Comparison of ENCODE assay signal across 7 cellular contexts in genomic region chr13:98482476-98483444, GRCh38.
A peak's percentile ranks its signal among the peaks of the same experiment; 100 is the strongest.
DNase-seq lines count a peak whose midpoint lies in the region; ATAC-seq, FAIRE-seq and TF ChIP-seq lines count a peak whose summit lies in the region.

No MANE protein-coding gene starts in this region.

- H3K27ac ChIP-seq in RWPE1 (peak overlapping the region; percentile 96), pancreas (peak overlapping the region; percentile 14 to 99 (median 60))

- 32 to 40% methylated on average over 27 to 28 of the region's 28 CpGs for WGBS in pancreas, 2 donors

- H3K27me3 ChIP-seq in pancreas = no peaks in the 10 kb centered on the region

- H3K36me3 ChIP-seq in pancreas = no peaks in the 10 kb centered on the region

- no peaks in the 10 kb centered on the region for H3K9me3 ChIP-seq in pancreas

- H3K4me3 ChIP-seq in foreskin fibroblast (ENCODE audit: low read depth in 1 of 2, low read length in 2 of 2) (no peak overlapping the region), pancreas (peak overlapping the region in 2 of 4 donors; percentile 6)

- CTCF ChIA-PET in RWPE1 (lab: Yijun Ruan, JAX) = interaction anchor here (0.7 to 1.6 kb wide), 7 partner anchors 22 to 373 kb away, joined by 3 to 6 read pairs (median 3); no protein-coding TSS in a partner anchor

- intact Hi-C loops in pancreas (cut with DNase I) = loop anchor here in 1 of 3 donors (10.0 kb wide), 1 partner anchor 92 kb away; the partner anchor contains the start of gene STK24

- DNase-seq in GM13977 (ENCODE audit: low spot score) (peak; percentile 55), RWPE1 (ENCODE audit: low spot score) (peak; percentile 33), foreskin fibroblast (peak; percentile 81 to 90), pancreas (peak; percentile 70 to 89 (median 82)), UCSD-AML1 (lab: John Stamatoyannopoulos, UW; ENCODE audit: unreplicated experiment) (no peak), NCI-H146 (lab: John Stamatoyannopoulos, UW) (no peak)

- FAIRE-seq in pancreas (lab: Jason Lieb, UNC) = no peak

- TF ChIP-seq CTCF in GM13977 (IDR thresholded peaks at IDR 0.05; ENCODE audit: extremely low read depth, insufficient read depth, missing control alignments) (peak; percentile 56), RWPE1 (conservative IDR thresholded peaks at IDR 0.05; ENCODE audit: low read depth) (no peak), foreskin fibroblast (IDR thresholded peaks at IDR 0.05; ENCODE audit: low read depth, low read length) (no peak), pancreas (IDR thresholded peaks at IDR 0.05) (no peak)

- H3K4me1 ChIP-seq in pancreas = peaks cover 33 to 49% (median 48%) of the 10 kb centered on the region in 3 donors

- POLR2A ChIA-PET in RWPE1 (lab: Yijun Ruan, JAX; ENCODE audit: low non-redundant PET) = interaction anchor here (2.0 kb wide), 1 partner anchor 95 kb away, joined by 6 read pairs; the partner anchor contains the start of gene STK24

- in situ Hi-C loops in GM13977 (cut with MboI; ENCODE audit: low pct_unique_long_range_greater_than_20kb, low sequenced_read_pairs, unreplicated experiment) = no loop called here

- peak; percentile 31 to 58 (median 42) for ATAC-seq in pancreas
- no peak for ATAC-seq in GM21390 (IDR thresholded peaks at IDR 0.05; ENCODE audit: unreplicated experiment)

Comparison
In these comparisons a context has a peak if more than half of its experiments do, and no peak if none do; other contexts are left out.
1. DNase-seq: peak in GM13977 (single experiment), RWPE1 (single experiment), foreskin fibroblast (2 of 2) and pancreas (6 of 6); none in UCSD-AML1 (single experiment) and NCI-H146 (single experiment).